Comparison of ENCODE assay signal across 21 cellular contexts in genomic region chr13:106656214-106656613, GRCh38.
"Had no signal": no experiment of that assay in that cellular context is flagged by ENCODE, and none has a peak within 500 bp of the region (broad histone marks: within the 10 kb centered on the region; RNA-seq: fewer than 3 reads in every experiment).

No MANE protein-coding gene starts in this region.

- DNase-seq: KBM-7, NCI-H1092, NCI-H1105 treated with DMSO at 0.1 percent for 48 hours, NCI-H1417 treated with DMSO at 0.1 percent for 48 hours, NCI-H146, NCI-H1694 treated with DMSO at 0.1 percent for 48 hours, NCI-H1930, NCI-H2081, NCI-H2107, NCI-H2171, NCI-H226, NCI-H446, NCI-H510A, NCI-H524 treated with DMSO at 0.1 percent for 48 hours, NCI-H69, NCI-H774, Right ventricle myocardium superior, RPMI8226, SIG-M5 had no signal

- H3K27ac ChIP-seq: SJSA1, SK-N-MC had no signal

- H3K27me3 ChIP-seq: SJSA1 had no signal

- H3K9me3 ChIP-seq: SJSA1 had no signal

- H3K4me3 ChIP-seq: SJSA1, SK-N-MC had no signal

- H3K36me3 ChIP-seq: SJSA1 had no signal
